2 cellular contexts compared by ENCODE assay signal in the genomic region with DNA sequence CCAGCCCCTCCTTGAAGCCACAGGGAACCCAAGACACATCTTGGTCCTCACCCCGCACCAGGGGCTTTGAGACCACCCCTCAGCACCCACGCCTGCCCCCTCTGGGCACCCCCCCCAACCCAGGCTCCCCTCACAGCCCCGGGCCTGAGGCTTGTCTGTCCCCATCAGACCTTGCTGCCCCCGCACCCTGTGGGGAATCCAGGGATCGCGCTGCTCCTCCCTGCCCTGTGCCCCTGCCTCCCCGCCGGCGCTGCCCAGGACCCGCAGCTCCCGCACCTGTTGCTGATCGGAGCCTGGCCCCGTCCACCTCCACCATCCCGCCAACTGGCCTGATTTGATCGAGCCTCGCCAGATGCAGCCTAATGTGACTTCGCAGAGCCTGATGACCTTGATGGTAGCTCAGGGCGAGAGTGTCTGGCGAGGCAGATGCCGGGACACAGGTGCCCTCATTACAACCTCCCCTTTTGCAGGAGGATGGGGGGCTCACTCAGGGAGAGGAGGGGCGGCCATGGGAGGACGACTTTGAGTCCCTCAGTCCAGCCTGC.
TF ChIP-seq lines count a peak whose summit lies in the region.

No MANE protein-coding gene starts in this region.

TF ChIP-seq in HCT116, 20 proteins besides CTCF, POLR2A, EP300 and RAD21:
- TF ChIP-seq ZNF274 (IDR thresholded peaks at IDR 0.05; ENCODE audit: low read depth, low read length) (no peak), EZH2phosphoT487 (IDR thresholded peaks at IDR 0.05; ENCODE audit: borderline replicate concordance) (no peak), EGR1 (IDR thresholded peaks at IDR 0.05; ENCODE audit: low read depth) (no peak), POLR2AphosphoS5 (IDR thresholded peaks at IDR 0.05; ENCODE audit: low read depth, low read length) (no peak), CBX3 (IDR thresholded peaks at IDR 0.05; ENCODE audit: low read depth) (no peak), SP1 (IDR thresholded peaks at IDR 0.05; ENCODE audit: low read depth) (no peak), YY1 (IDR thresholded peaks at IDR 0.05; ENCODE audit: extremely low read depth, insufficient replicate concordance, low read depth, low read length) (no peak), JUND (IDR thresholded peaks at IDR 0.05) (no peak), ZFX (IDR thresholded peaks at IDR 0.05) (no peak), FOSL1 (IDR thresholded peaks at IDR 0.05; ENCODE audit: low read depth) (no peak), SIN3A (IDR thresholded peaks at IDR 0.05; ENCODE audit: low read depth) (no peak)
- TF ChIP-seq, protein P1, sequence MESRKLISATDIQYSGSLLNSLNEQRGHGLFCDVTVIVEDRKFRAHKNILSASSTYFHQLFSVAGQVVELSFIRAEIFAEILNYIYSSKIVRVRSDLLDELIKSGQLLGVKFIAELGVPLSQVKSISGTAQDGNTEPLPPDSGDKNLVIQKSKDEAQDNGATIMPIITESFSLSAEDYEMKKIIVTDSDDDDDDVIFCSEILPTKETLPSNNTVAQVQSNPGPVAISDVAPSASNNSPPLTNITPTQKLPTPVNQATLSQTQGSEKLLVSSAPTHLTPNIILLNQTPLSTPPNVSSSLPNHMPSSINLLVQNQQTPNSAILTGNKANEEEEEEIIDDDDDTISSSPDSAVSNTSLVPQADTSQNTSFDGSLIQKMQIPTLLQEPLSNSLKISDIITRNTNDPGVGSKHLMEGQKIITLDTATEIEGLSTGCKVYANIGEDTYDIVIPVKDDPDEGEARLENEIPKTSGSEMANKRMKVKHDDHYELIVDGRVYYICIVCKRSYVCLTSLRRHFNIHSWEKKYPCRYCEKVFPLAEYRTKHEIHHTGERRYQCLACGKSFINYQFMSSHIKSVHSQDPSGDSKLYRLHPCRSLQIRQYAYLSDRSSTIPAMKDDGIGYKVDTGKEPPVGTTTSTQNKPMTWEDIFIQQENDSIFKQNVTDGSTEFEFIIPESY (IDR thresholded peaks at IDR 0.05; ENCODE audit: extremely low read depth, insufficient replicate concordance, low read length), result no peak
- TF ChIP-seq, protein P2, sequence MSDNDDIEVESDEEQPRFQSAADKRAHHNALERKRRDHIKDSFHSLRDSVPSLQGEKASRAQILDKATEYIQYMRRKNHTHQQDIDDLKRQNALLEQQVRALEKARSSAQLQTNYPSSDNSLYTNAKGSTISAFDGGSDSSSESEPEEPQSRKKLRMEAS (IDR thresholded peaks at IDR 0.05), result no peak
- TF ChIP-seq, protein P3, sequence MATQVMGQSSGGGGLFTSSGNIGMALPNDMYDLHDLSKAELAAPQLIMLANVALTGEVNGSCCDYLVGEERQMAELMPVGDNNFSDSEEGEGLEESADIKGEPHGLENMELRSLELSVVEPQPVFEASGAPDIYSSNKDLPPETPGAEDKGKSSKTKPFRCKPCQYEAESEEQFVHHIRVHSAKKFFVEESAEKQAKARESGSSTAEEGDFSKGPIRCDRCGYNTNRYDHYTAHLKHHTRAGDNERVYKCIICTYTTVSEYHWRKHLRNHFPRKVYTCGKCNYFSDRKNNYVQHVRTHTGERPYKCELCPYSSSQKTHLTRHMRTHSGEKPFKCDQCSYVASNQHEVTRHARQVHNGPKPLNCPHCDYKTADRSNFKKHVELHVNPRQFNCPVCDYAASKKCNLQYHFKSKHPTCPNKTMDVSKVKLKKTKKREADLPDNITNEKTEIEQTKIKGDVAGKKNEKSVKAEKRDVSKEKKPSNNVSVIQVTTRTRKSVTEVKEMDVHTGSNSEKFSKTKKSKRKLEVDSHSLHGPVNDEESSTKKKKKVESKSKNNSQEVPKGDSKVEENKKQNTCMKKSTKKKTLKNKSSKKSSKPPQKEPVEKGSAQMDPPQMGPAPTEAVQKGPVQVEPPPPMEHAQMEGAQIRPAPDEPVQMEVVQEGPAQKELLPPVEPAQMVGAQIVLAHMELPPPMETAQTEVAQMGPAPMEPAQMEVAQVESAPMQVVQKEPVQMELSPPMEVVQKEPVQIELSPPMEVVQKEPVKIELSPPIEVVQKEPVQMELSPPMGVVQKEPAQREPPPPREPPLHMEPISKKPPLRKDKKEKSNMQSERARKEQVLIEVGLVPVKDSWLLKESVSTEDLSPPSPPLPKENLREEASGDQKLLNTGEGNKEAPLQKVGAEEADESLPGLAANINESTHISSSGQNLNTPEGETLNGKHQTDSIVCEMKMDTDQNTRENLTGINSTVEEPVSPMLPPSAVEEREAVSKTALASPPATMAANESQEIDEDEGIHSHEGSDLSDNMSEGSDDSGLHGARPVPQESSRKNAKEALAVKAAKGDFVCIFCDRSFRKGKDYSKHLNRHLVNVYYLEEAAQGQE (IDR thresholded peaks at IDR 0.05; ENCODE audit: low read depth), result no peak
- TF ChIP-seq, protein P4, sequence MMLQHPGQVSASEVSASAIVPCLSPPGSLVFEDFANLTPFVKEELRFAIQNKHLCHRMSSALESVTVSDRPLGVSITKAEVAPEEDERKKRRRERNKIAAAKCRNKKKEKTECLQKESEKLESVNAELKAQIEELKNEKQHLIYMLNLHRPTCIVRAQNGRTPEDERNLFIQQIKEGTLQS (IDR thresholded peaks at IDR 0.05), result no peak

TF ChIP-seq in H1, 55 proteins besides CTCF, POLR2A, EP300 and RAD21:
- TF ChIP-seq KDM1A (IDR thresholded peaks at IDR 0.05; ENCODE audit: borderline replicate concordance, low read length), result no peak
- TF ChIP-seq JUN (IDR thresholded peaks at IDR 0.05; ENCODE audit: low read depth, low read length), result no peak
- TF ChIP-seq PHF8 (conservative IDR thresholded peaks at IDR 0.05; ENCODE audit: low read depth, low read length), result no peak
- no peak for TF ChIP-seq CBX5 (IDR thresholded peaks at IDR 0.05; ENCODE audit: low read depth, low read length)
- TF ChIP-seq RNF2 (IDR thresholded peaks at IDR 0.05; ENCODE audit: borderline replicate concordance, low read depth, low read length, missing control alignments, poor library complexity, severe bottlenecking), result no peak
- TF ChIP-seq, protein P5, sequence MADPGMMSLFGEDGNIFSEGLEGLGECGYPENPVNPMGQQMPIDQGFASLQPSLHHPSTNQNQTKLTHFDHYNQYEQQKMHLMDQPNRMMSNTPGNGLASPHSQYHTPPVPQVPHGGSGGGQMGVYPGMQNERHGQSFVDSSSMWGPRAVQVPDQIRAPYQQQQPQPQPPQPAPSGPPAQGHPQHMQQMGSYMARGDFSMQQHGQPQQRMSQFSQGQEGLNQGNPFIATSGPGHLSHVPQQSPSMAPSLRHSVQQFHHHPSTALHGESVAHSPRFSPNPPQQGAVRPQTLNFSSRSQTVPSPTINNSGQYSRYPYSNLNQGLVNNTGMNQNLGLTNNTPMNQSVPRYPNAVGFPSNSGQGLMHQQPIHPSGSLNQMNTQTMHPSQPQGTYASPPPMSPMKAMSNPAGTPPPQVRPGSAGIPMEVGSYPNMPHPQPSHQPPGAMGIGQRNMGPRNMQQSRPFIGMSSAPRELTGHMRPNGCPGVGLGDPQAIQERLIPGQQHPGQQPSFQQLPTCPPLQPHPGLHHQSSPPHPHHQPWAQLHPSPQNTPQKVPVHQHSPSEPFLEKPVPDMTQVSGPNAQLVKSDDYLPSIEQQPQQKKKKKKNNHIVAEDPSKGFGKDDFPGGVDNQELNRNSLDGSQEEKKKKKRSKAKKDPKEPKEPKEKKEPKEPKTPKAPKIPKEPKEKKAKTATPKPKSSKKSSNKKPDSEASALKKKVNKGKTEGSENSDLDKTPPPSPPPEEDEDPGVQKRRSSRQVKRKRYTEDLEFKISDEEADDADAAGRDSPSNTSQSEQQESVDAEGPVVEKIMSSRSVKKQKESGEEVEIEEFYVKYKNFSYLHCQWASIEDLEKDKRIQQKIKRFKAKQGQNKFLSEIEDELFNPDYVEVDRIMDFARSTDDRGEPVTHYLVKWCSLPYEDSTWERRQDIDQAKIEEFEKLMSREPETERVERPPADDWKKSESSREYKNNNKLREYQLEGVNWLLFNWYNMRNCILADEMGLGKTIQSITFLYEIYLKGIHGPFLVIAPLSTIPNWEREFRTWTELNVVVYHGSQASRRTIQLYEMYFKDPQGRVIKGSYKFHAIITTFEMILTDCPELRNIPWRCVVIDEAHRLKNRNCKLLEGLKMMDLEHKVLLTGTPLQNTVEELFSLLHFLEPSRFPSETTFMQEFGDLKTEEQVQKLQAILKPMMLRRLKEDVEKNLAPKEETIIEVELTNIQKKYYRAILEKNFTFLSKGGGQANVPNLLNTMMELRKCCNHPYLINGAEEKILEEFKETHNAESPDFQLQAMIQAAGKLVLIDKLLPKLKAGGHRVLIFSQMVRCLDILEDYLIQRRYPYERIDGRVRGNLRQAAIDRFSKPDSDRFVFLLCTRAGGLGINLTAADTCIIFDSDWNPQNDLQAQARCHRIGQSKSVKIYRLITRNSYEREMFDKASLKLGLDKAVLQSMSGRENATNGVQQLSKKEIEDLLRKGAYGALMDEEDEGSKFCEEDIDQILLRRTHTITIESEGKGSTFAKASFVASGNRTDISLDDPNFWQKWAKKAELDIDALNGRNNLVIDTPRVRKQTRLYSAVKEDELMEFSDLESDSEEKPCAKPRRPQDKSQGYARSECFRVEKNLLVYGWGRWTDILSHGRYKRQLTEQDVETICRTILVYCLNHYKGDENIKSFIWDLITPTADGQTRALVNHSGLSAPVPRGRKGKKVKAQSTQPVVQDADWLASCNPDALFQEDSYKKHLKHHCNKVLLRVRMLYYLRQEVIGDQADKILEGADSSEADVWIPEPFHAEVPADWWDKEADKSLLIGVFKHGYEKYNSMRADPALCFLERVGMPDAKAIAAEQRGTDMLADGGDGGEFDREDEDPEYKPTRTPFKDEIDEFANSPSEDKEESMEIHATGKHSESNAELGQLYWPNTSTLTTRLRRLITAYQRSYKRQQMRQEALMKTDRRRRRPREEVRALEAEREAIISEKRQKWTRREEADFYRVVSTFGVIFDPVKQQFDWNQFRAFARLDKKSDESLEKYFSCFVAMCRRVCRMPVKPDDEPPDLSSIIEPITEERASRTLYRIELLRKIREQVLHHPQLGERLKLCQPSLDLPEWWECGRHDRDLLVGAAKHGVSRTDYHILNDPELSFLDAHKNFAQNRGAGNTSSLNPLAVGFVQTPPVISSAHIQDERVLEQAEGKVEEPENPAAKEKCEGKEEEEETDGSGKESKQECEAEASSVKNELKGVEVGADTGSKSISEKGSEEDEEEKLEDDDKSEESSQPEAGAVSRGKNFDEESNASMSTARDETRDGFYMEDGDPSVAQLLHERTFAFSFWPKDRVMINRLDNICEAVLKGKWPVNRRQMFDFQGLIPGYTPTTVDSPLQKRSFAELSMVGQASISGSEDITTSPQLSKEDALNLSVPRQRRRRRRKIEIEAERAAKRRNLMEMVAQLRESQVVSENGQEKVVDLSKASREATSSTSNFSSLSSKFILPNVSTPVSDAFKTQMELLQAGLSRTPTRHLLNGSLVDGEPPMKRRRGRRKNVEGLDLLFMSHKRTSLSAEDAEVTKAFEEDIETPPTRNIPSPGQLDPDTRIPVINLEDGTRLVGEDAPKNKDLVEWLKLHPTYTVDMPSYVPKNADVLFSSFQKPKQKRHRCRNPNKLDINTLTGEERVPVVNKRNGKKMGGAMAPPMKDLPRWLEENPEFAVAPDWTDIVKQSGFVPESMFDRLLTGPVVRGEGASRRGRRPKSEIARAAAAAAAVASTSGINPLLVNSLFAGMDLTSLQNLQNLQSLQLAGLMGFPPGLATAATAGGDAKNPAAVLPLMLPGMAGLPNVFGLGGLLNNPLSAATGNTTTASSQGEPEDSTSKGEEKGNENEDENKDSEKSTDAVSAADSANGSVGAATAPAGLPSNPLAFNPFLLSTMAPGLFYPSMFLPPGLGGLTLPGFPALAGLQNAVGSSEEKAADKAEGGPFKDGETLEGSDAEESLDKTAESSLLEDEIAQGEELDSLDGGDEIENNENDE (IDR thresholded peaks at IDR 0.05; ENCODE audit: insufficient replicate concordance, low read length), result no peak
- TF ChIP-seq SUZ12 (IDR thresholded peaks at IDR 0.05; ENCODE audit: low read length), result no peak
- no peak for TF ChIP-seq TAF1 (IDR thresholded peaks at IDR 0.05; ENCODE audit: low read depth, low read length)
- no peak for TF ChIP-seq JUND (IDR thresholded peaks at IDR 0.05; ENCODE audit: low read length)
- no peak for TF ChIP-seq CBX8 (IDR thresholded peaks at IDR 0.05; ENCODE audit: borderline replicate concordance, low read depth, low read length)
- TF ChIP-seq CHD1 (IDR thresholded peaks at IDR 0.05; ENCODE audit: low read depth, low read length), result no peak
- TF ChIP-seq KDM4A (IDR thresholded peaks at IDR 0.05; ENCODE audit: low read depth, low read length, severe bottlenecking), result no peak
- TF ChIP-seq, protein P6, sequence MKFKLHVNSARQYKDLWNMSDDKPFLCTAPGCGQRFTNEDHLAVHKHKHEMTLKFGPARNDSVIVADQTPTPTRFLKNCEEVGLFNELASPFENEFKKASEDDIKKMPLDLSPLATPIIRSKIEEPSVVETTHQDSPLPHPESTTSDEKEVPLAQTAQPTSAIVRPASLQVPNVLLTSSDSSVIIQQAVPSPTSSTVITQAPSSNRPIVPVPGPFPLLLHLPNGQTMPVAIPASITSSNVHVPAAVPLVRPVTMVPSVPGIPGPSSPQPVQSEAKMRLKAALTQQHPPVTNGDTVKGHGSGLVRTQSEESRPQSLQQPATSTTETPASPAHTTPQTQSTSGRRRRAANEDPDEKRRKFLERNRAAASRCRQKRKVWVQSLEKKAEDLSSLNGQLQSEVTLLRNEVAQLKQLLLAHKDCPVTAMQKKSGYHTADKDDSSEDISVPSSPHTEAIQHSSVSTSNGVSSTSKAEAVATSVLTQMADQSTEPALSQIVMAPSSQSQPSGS (IDR thresholded peaks at IDR 0.05; ENCODE audit: low read length), result no peak
- no peak for TF ChIP-seq CTBP2 (IDR thresholded peaks at IDR 0.05; ENCODE audit: borderline replicate concordance, insufficient read depth, insufficient read length, low read length)
- no peak for TF ChIP-seq RFX5 (IDR thresholded peaks at IDR 0.05; ENCODE audit: borderline replicate concordance, low read depth, low read length)
- TF ChIP-seq NRF1 (IDR thresholded peaks at IDR 0.05; ENCODE audit: low read depth, low read length), result no peak
- no peak for TF ChIP-seq SP4 (IDR thresholded peaks at IDR 0.05; ENCODE audit: low read length)
